In the genomic region with DNA sequence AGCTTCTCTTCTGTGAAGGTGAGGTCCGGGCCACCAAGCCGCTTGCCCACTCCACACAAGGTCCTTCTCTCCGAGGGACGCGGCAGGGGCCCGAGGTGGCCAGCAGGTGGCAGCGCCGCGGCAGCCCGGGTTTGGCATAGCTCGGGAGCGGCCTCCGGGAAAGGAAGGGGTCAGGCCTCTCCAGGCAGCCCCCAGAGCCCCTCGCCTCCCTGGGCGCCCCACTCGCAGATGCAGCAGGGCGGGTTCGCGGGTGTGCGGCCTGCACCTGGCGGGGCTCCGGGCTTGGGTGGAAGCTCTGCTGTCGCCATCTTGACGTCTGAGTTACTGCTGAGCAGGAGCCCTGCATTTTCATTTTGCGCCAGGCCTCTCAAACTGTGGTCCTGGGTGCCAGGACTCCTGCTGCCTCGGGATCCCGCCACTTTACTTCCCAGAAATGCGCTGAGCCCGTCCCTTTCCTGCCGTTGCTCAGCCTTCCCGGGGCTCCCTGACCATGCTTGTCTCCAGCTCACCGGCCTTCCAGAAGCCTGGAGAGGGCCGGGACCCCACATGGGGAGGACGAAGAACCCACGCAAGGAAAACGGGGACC, we compare ENCODE assay signal across 8 cellular contexts. TPM values are rescaled to one million over a fixed set of nuclear protein-coding genes. Genes with fewer than 3 reads are reported as not detected.
DNase-seq lines count a peak whose midpoint lies in the region; ATAC-seq and TF ChIP-seq lines count a peak whose summit lies in the region.

No MANE protein-coding gene starts in this region.

- DNase-seq in DMS153 treated with DMSO at 0.1 percent for 48 hours (lab: John Stamatoyannopoulos, UW; ENCODE audit: unreplicated experiment) (peak; percentile 30), NCI-H2029 treated with DMSO at 0.1 percent for 48 hours (lab: John Stamatoyannopoulos, UW) (peak; percentile 6), colonic mucosa (peak; percentile 77), lower lobe of right lung (peak; percentile 87)
- peak; percentile 73 for DNase-seq in activated CD4-positive, alpha-beta T cell treated with anti-CD3 and anti-CD28 coated beads, Interleukin-2, amount 10 ng/mL, durations not matched to agents 7 days and 5 days
- DNase-seq in stimulated activated CD4-positive, alpha-beta T cell treated with anti-CD3 and anti-CD28 coated beads, TNF-alpha, amount 100 ng/mL, for 24 hours (ENCODE audit: low read depth in 3 of 3): peak; percentile 54 to 73 (median 58)

- H3K36me3 Mint-ChIP-seq in activated CD4-positive, alpha-beta T cell treated with anti-CD3 and anti-CD28 coated beads, Interleukin-2, amount 10 ng/mL, durations not matched to agents 7 days and 5 days (ENCODE audit: low read depth): no peaks in the 10 kb centered on the region

- H3K4me3 ChIP-seq in colonic mucosa: peak overlapping the region; percentile 41
- peak overlapping the region; percentile 75 for H3K4me3 ChIP-seq in lower lobe of right lung

- H3K36me3 ChIP-seq in colonic mucosa (no peaks in the 10 kb centered on the region), lower lobe of right lung (no peaks in the 10 kb centered on the region)

- POLR2A ChIA-PET in activated CD4-positive, alpha-beta T cell treated with anti-CD3 and anti-CD28 coated beads, Interleukin-2, amount 10 ng/mL, durations not matched to agents 7 days and 5 days (lab: Charles Lee): interaction anchor here (0.7 to 0.8 kb wide), 2 partner anchors 19 to 166 kb away, joined by 3 to 5 read pairs; a partner anchor contains a TSS

- H3K27me3 Mint-ChIP-seq in activated CD4-positive, alpha-beta T cell treated with anti-CD3 and anti-CD28 coated beads, Interleukin-2, amount 10 ng/mL, durations not matched to agents 7 days and 5 days: no peaks in the 10 kb centered on the region

- H3K9me3 ChIP-seq in colonic mucosa (no peaks in the 10 kb centered on the region), lower lobe of right lung (no peaks in the 10 kb centered on the region)

- H3K9ac ChIP-seq in colonic mucosa (ENCODE audit: low read depth in 2 of 2, low read length in 2 of 2): peak overlapping the region; percentile 51 to 66

- peak; percentile 90 for TF ChIP-seq CTCF in colonic mucosa (IDR thresholded peaks at IDR 0.05)
- TF ChIP-seq CTCF in lower lobe of right lung (IDR thresholded peaks at IDR 0.05): peak; percentile 97

- H3K27ac ChIP-seq in colonic mucosa (peak overlapping the region; percentile 1), lower lobe of right lung (peak overlapping the region; percentile 92)

- CTCF ChIA-PET in activated CD4-positive, alpha-beta T cell treated with anti-CD3 and anti-CD28 coated beads, Interleukin-2, amount 10 ng/mL, durations not matched to agents 7 days and 5 days (lab: Charles Lee): interaction anchor here (0.6 to 6.6 kb wide), 24 partner anchors 9 to 398 kb away, joined by 3 to 85 read pairs (median 4); a partner anchor contains a TSS

- intact Hi-C loops in colonic mucosa (cut with DNase I) (loop anchor here (10.0 kb wide), 1 partner anchor 72 kb away; no protein-coding TSS in a partner anchor), lower lobe of right lung (cut with DNase I) (no loop called here)

- ATAC-seq in GM21786 (IDR thresholded peaks at IDR 0.05; ENCODE audit: unreplicated experiment) (peak; percentile 66), lower lobe of right lung (peak; percentile 93 to 96), HG03342 (IDR thresholded peaks at IDR 0.05; ENCODE audit: unreplicated experiment) (no peak)

- H3K27me3 ChIP-seq in colonic mucosa (no peaks in the 10 kb centered on the region), lower lobe of right lung (ENCODE audit: low read depth) (no peaks in the 10 kb centered on the region)

- H3K4me1 Mint-ChIP-seq in activated CD4-positive, alpha-beta T cell treated with anti-CD3 and anti-CD28 coated beads, Interleukin-2, amount 10 ng/mL, durations not matched to agents 7 days and 5 days: peaks cover 26% of the 10 kb centered on the region

- H3K9me3 Mint-ChIP-seq in activated CD4-positive, alpha-beta T cell treated with anti-CD3 and anti-CD28 coated beads, Interleukin-2, amount 10 ng/mL, durations not matched to agents 7 days and 5 days: no peaks in the 10 kb centered on the region

- peak overlapping the region; percentile 75 for H3K4me3 Mint-ChIP-seq in activated CD4-positive, alpha-beta T cell treated with anti-CD3 and anti-CD28 coated beads, Interleukin-2, amount 10 ng/mL, durations not matched to agents 7 days and 5 days

- H3K27ac Mint-ChIP-seq in activated CD4-positive, alpha-beta T cell treated with anti-CD3 and anti-CD28 coated beads, Interleukin-2, amount 10 ng/mL, durations not matched to agents 7 days and 5 days: peak overlapping the region; percentile 93

- H3K4me1 ChIP-seq in colonic mucosa (no peaks in the 10 kb centered on the region), lower lobe of right lung (peaks cover 15% of the 10 kb centered on the region)

RNA-seq across cellular contexts. Expression of a gene that starts 18.6 kb away (rescaled TPM):
- 100 to 1,000 TPM; 542 to 599 TPM for total RNA-seq in activated CD4-positive, alpha-beta T cell treated with anti-CD3 and anti-CD28 coated beads, Interleukin-2, amount 10 ng/mL, durations not matched to agents 7 days and 5 days
- total RNA-seq in colonic mucosa (100 to 1,000 TPM; 309 to 534 TPM), lower lobe of right lung (295 TPM)

RNA-seq across cellular contexts. Expression of a gene that starts 47.3 kb away (rescaled TPM):
- total RNA-seq in activated CD4-positive, alpha-beta T cell treated with anti-CD3 and anti-CD28 coated beads, Interleukin-2, amount 10 ng/mL, durations not matched to agents 7 days and 5 days: under 1 TPM; 0.47 to 0.60 TPM
- total RNA-seq in colonic mucosa: under 1 TPM; 0.30 to 0.45 TPM
- total RNA-seq in lower lobe of right lung: 4.4 TPM

Comparison
In these comparisons a context has a peak if more than half of its experiments do, and no peak if none do; other contexts are left out.
1. DNase-seq: peak in every context shown above with its lines; median percentile 87 in lower lobe of right lung; 77 in colonic mucosa; 73 in activated CD4-positive, alpha-beta T cell treated with anti-CD3 and anti-CD28 coated beads, Interleukin-2, amount 10 ng/mL, durations not matched to agents 7 days and 5 days; 58 in stimulated activated CD4-positive, alpha-beta T cell treated with anti-CD3 and anti-CD28 coated beads, TNF-alpha, amount 100 ng/mL, for 24 hours; 30 in DMS153 treated with DMSO at 0.1 percent for 48 hours; 6 in NCI-H2029 treated with DMSO at 0.1 percent for 48 hours.